6 cellular contexts compared by ENCODE assay signal in genomic region chr7:67335663-67336062, GRCh38.
DNase-seq lines count a peak whose midpoint lies in the region; ATAC-seq, FAIRE-seq and TF ChIP-seq lines count a peak whose summit lies in the region.
"Not testable (repeated sequence)": the region's sequence is repeated elsewhere in the genome, so short reads cannot be mapped to it uniquely, and the experiment has no call there.

No MANE protein-coding gene starts in this region.

- not testable (repeated sequence) for ATAC-seq in A549
- ATAC-seq in psoas muscle (peak; percentile 85 to 91 (median 88)), gastrocnemius medialis (peak; percentile 79 to 88)

- TF ChIP-seq RAD21 in A549 (conservative IDR thresholded peaks at IDR 0.05 in 1 of 2, IDR thresholded peaks at IDR 0.05 in 1 of 2); H1 (IDR thresholded peaks at IDR 0.05 in 1 of 2, conservative IDR thresholded peaks at IDR 0.05 in 1 of 2; ENCODE audit: low read depth in 2 of 2, low read length in 2 of 2): not testable (repeated sequence)

- H3K4me2 ChIP-seq in A549; H1 (ENCODE audit: insufficient read depth in 1 of 2, low read depth in 2 of 2, low read length in 2 of 2): not testable (repeated sequence)

- H3K27me3 ChIP-seq in bronchial epithelial cell (ENCODE audit: control insufficient read depth, insufficient read depth, low read length); H1 (replicated peaks in 1 of 4; ENCODE audit: control insufficient read depth in 3 of 4, extremely low read depth in 1 of 4, insufficient read depth in 3 of 4, low read length in 3 of 4); psoas muscle (ENCODE audit: insufficient read depth in 3 of 3, low read length in 2 of 3); gastrocnemius medialis; skeletal muscle tissue (ENCODE audit: control insufficient read depth in 3 of 3, insufficient read depth in 3 of 3, low read length in 3 of 3): not testable (repeated sequence)

- not testable (repeated sequence) for H2AK5ac ChIP-seq in H1 (ENCODE audit: low read depth, low read length)

- TF ChIP-seq CTCF in A549 (IDR thresholded peaks at IDR 0.05); bronchial epithelial cell (IDR thresholded peaks at IDR 0.05; ENCODE audit: insufficient read depth, low read length, severe bottlenecking); H1 (IDR thresholded peaks at IDR 0.05; ENCODE audit: control extremely low read depth in 1 of 3, insufficient read depth in 1 of 3, low read depth in 1 of 3, low read length in 3 of 3); psoas muscle (IDR thresholded peaks at IDR 0.05); gastrocnemius medialis (IDR thresholded peaks at IDR 0.05 in 4 of 5, conservative IDR thresholded peaks at IDR 0.05 in 1 of 5): not testable (repeated sequence)

- in situ Hi-C loops in gastrocnemius medialis (cut with MboI; ENCODE audit: low sequenced_read_pairs in 4 of 4) = not testable (repeated sequence)

- DNase-seq in A549 (ENCODE audit: low read depth in 1 of 2, low spot score in 1 of 2); bronchial epithelial cell (ENCODE audit: low read depth); H1 (ENCODE audit: low read depth in 1 of 2, low spot score in 2 of 2); psoas muscle: not testable (repeated sequence)
- peak in 1 of 2 donors; percentile 12 for DNase-seq in gastrocnemius medialis

- H2BK5ac ChIP-seq in H1 (ENCODE audit: low read depth, low read length) = not testable (repeated sequence)

- not testable (repeated sequence) for H2AFZ ChIP-seq in H1 (ENCODE audit: low read length)

- H3K79me1 ChIP-seq in H1 (ENCODE audit: low read depth, low read length) = not testable (repeated sequence)

- whole genome bisulfite sequencing in A549 (ENCODE audit: missing lambda C conversion rate) = 86% methylated on average over 1 of the region's 8 CpGs
- WGBS in H1 (ENCODE audit: extremely low coverage in 1 of 2, insufficient coverage in 1 of 2, insufficient read length in 1 of 2, insufficient replicate concordance in 2 of 2, low coverage in 1 of 2, low lambda C conversion rate in 2 of 2, missing lambda C conversion rate in 1 of 2), 2 experiments = no CpG with 5 or more reads among the region's 8 CpGs
- 13 to 40% (median 39%) methylated on average over 1 of the region's 8 CpGs for WGBS in psoas muscle, 3 donors

- not testable (repeated sequence) for H2BK15ac ChIP-seq in H1 (ENCODE audit: low read length)

- not testable (repeated sequence) for H3K9ac ChIP-seq in H1 (replicated peaks in 1 of 4; ENCODE audit: extremely low read depth in 1 of 4, low read depth in 3 of 4, low read length in 3 of 4)
- peak overlapping the region; percentile 56 to 75 (median 61) for H3K9ac ChIP-seq in skeletal muscle tissue (ENCODE audit: low read depth in 1 of 3, low read length in 3 of 3)

- CTCF ChIA-PET in A549 (lab: Yijun Ruan, JAX); H1 (lab: Charles Lee; ENCODE audit: partially characterized antibody): not testable (repeated sequence)

- not testable (repeated sequence) for H3K4me3 ChIP-seq in A549; bronchial epithelial cell (ENCODE audit: low read depth, low read length); H1 (ENCODE audit: extremely low read depth in 1 of 4, insufficient read depth in 2 of 4, low read depth in 3 of 4, low read length in 4 of 4); skeletal muscle tissue (ENCODE audit: low read length in 3 of 3)
- H3K4me3 ChIP-seq in psoas muscle (peak overlapping the region; percentile 73), gastrocnemius medialis (peak overlapping the region in 3 of 4 donors; percentile 39 to 60 (median 43))

- not testable (repeated sequence) for H4K20me1 ChIP-seq in H1 (replicated peaks in 1 of 2; ENCODE audit: control insufficient read depth in 1 of 2, insufficient read depth in 2 of 2, low read length in 2 of 2)

- not testable (repeated sequence) for H3K23me2 ChIP-seq in H1 (ENCODE audit: low read depth, low read length)

- not testable (repeated sequence) for H3K4ac ChIP-seq in H1 (replicated peaks; ENCODE audit: insufficient read length, low read depth, low read length)

- TF ChIP-seq EP300 in A549 (IDR thresholded peaks at IDR 0.05); H1 (IDR thresholded peaks at IDR 0.05; ENCODE audit: borderline replicate concordance in 1 of 2, low read depth in 2 of 2, low read length in 2 of 2): not testable (repeated sequence)

- not testable (repeated sequence) for H2BK120ac ChIP-seq in H1 (replicated peaks; ENCODE audit: low read depth, low read length)

- not testable (repeated sequence) for H3K56ac ChIP-seq in H1 (replicated peaks; ENCODE audit: insufficient read length, low read depth, low read length)

- intact Hi-C loops in psoas muscle (cut with DNase I); gastrocnemius medialis (cut with DNase I; ENCODE audit: low total_unique reads): not testable (repeated sequence)

- not testable (repeated sequence) for H2BK12ac ChIP-seq in H1 (ENCODE audit: low read depth, low read length)

- H3K9me3 ChIP-seq in A549; H1 (ENCODE audit: insufficient read depth in 2 of 2, low read depth in 1 of 2, low read length in 1 of 2); psoas muscle; gastrocnemius medialis; skeletal muscle tissue (ENCODE audit: control insufficient read depth in 3 of 3, low read length in 3 of 3): not testable (repeated sequence)

- H3K36me3 ChIP-seq in bronchial epithelial cell (ENCODE audit: control insufficient read depth, insufficient read depth, low read length); H1 (ENCODE audit: control insufficient read depth in 2 of 4, insufficient read depth in 4 of 4, low read length in 3 of 4): not testable (repeated sequence)
- H3K36me3 ChIP-seq in psoas muscle (ENCODE audit: insufficient read depth in 1 of 2, low read depth in 1 of 2) (peaks cover 3 to 15% of the 10 kb centered on the region in 2 donors), gastrocnemius medialis (peaks cover 0 to 13% of the 10 kb centered on the region in 2 donors), skeletal muscle tissue (ENCODE audit: control insufficient read depth in 3 of 3, insufficient read depth in 3 of 3, low read length in 3 of 3) (peaks cover 4 to 12% (median 8%) of the 10 kb centered on the region in 3 donors)

- H3K27ac ChIP-seq in A549; H1 (ENCODE audit: low read depth, low read length): not testable (repeated sequence)
- H3K27ac ChIP-seq in psoas muscle = peak overlapping the region; percentile 90
- peak overlapping the region; percentile 83 to 89 (median 86) for H3K27ac ChIP-seq in gastrocnemius medialis
- H3K27ac ChIP-seq in skeletal muscle tissue (ENCODE audit: low read depth, low read length) = peak overlapping the region; percentile 79

- H4K8ac ChIP-seq in H1 (ENCODE audit: extremely low read depth, insufficient read depth, low read length) = not testable (repeated sequence)

- POLR2A ChIA-PET in A549 (lab: Yijun Ruan, JAX); H1 (lab: Charles Lee; ENCODE audit: partially characterized antibody): not testable (repeated sequence)

- not testable (repeated sequence) for H4K91ac ChIP-seq in H1 (replicated peaks; ENCODE audit: insufficient read length, low read length)

- not testable (repeated sequence) for H4K5ac ChIP-seq in H1 (ENCODE audit: insufficient read length, low read depth, low read length)

- FAIRE-seq in A549 (lab: Jason Lieb, UNC) (peak; percentile 7), bronchial epithelial cell (lab: Jason Lieb, UNC) (peak; percentile 28), H1 (lab: Jason Lieb, UNC) (peak; percentile 84)

- H3K4me1 ChIP-seq in A549; H1 (replicated peaks in 1 of 4; ENCODE audit: control insufficient read depth in 3 of 4, insufficient read depth in 4 of 4, low read length in 3 of 4); psoas muscle: not testable (repeated sequence)
- H3K4me1 ChIP-seq in gastrocnemius medialis (peaks cover 10 to 20% of the 10 kb centered on the region in 2 donors), skeletal muscle tissue (ENCODE audit: control insufficient read depth in 3 of 3, insufficient read depth in 3 of 3, low read length in 3 of 3) (peaks cover 4 to 12% (median 9%) of the 10 kb centered on the region in 3 donors)

- not testable (repeated sequence) for H3K23ac ChIP-seq in H1 (ENCODE audit: insufficient read length)

- not testable (repeated sequence) for H2BK20ac ChIP-seq in H1 (ENCODE audit: low read length)

- H3K79me2 ChIP-seq in H1 (ENCODE audit: control insufficient read depth in 1 of 2, insufficient read depth in 2 of 2, low read length in 2 of 2) = not testable (repeated sequence)

- not testable (repeated sequence) for H3K14ac ChIP-seq in H1 (ENCODE audit: insufficient read length)

- H3K18ac ChIP-seq in H1 (ENCODE audit: extremely low read depth, low read length) = not testable (repeated sequence)

- not testable (repeated sequence) for TF ChIP-seq POLR2A in A549 (IDR thresholded peaks at IDR 0.05; ENCODE audit: low read length); H1 (IDR thresholded peaks at IDR 0.05; ENCODE audit: control extremely low read depth in 1 of 2, low read depth in 2 of 2, low read length in 2 of 2); gastrocnemius medialis (IDR thresholded peaks at IDR 0.05)
